8 cellular contexts compared by ENCODE assay signal in the genomic region with DNA sequence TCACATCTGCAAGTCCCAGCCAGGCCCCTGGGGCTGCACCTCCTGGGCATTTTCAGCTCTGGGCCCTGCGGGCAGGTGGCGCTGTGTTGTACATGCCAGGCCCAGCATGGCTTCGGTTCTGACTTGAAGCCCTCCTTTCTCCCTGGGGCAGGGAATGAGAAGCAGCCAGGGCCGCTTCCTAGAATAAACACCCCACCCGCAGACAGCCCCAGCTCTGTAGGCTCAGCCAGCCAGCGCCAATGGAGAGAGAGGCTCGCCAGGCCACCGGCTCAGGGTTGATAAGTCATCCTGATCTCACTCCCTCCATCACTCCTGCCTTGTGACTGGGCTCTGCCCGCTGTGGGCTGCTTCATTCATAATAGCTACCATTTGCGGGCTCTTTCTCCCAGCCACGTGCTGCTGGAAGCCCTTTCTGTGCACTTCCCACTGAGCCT.
DNase-seq lines count a peak whose midpoint lies in the region; ATAC-seq and TF ChIP-seq lines count a peak whose summit lies in the region.

No MANE protein-coding gene starts in this region.

- ATAC-seq in GM21825 (IDR thresholded peaks at IDR 0.05; ENCODE audit: unreplicated experiment) (no peak), GM18907 (IDR thresholded peaks at IDR 0.05; ENCODE audit: unreplicated experiment) (no peak)

- DNase-seq in NCI-H2227 treated with DMSO at 0.1 percent for 48 hours (lab: John Stamatoyannopoulos, UW) = peak; percentile 30
- peak; percentile 62 for DNase-seq in activated CD8-positive, alpha-beta memory T cell treated with anti-CD3 and anti-CD28 coated beads, Interleukin-2, amount 50 U/mL, for 4 hours
- peak; percentile 70 for DNase-seq in fibroblast of gingiva (ENCODE audit: low read depth)
- no peak for DNase-seq in NCI-H524 treated with DMSO at 0.1 percent for 48 hours (lab: John Stamatoyannopoulos, UW)

- TF ChIP-seq CTCF in GM12873 (IDR thresholded peaks at IDR 0.05; ENCODE audit: insufficient read depth, low read depth, low read length, missing control alignments) = peak; percentile 84
- TF ChIP-seq CTCF in nephron (IDR thresholded peaks at IDR 0.05; ENCODE audit: unreplicated experiment in 3 of 3) = peak; percentile 34 to 53 (median 49)

- peak overlapping the region in 2 of 3 experiments; percentile 18 to 52 for H3K4me3 Mint-ChIP-seq in nephron

- H3K27ac Mint-ChIP-seq in nephron = peak overlapping the region in 2 of 3 experiments; percentile 20 to 32

- H3K4me1 Mint-ChIP-seq in nephron = peaks cover 24% of the 10 kb centered on the region

- no peaks in the 10 kb centered on the region for H3K9me3 Mint-ChIP-seq in nephron

- no peaks in the 10 kb centered on the region for H3K36me3 Mint-ChIP-seq in nephron (ENCODE audit: low read depth)

- H3K27me3 Mint-ChIP-seq in nephron (ENCODE audit: low read depth) = peaks cover 8% of the 10 kb centered on the region
